1 cellular context compared by ENCODE assay signal in genomic region chrX:122945328-122945727, GRCh38.
TF ChIP-seq lines count a peak whose summit lies in the region.

No MANE protein-coding gene starts in this region.

TF ChIP-seq in H1, 55 proteins besides CTCF, POLR2A, EP300 and RAD21:
- TF ChIP-seq ATF3 (IDR thresholded peaks at IDR 0.05; ENCODE audit: insufficient read depth, low read depth, low read length) (no peak), CEBPB (IDR thresholded peaks at IDR 0.05; ENCODE audit: low read depth, low read length) (no peak), NANOG (IDR thresholded peaks at IDR 0.05; ENCODE audit: insufficient read depth, low read depth, low read length, poor library complexity, severe bottlenecking) (no peak), SAP30 (IDR thresholded peaks at IDR 0.05; ENCODE audit: insufficient read depth, insufficient replicate concordance, low read length) (no peak), EZH2 (IDR thresholded peaks at IDR 0.05; ENCODE audit: low read depth, low read length, severe bottlenecking) (no peak), ASH2L (IDR thresholded peaks at IDR 0.05; ENCODE audit: low read length) (no peak), CBX8 (IDR thresholded peaks at IDR 0.05; ENCODE audit: borderline replicate concordance, low read depth, low read length) (no peak), MAX (IDR thresholded peaks at IDR 0.05) (no peak), SIN3A (conservative IDR thresholded peaks at IDR 0.05 in 1 of 2, IDR thresholded peaks at IDR 0.05 in 1 of 2; ENCODE audit: low read depth in 1 of 2, low read length in 2 of 2) (no peak), GABPA (IDR thresholded peaks at IDR 0.05; ENCODE audit: borderline replicate concordance, insufficient read depth, low read length) (no peak), YY1 (IDR thresholded peaks at IDR 0.05; ENCODE audit: low read depth, low read length) (no peak), KDM4A (IDR thresholded peaks at IDR 0.05; ENCODE audit: low read depth, low read length, severe bottlenecking) (no peak)
